Comparison of ENCODE assay signal across 1 cellular context in genomic region chr2:210099940-210100339, GRCh38.
TF ChIP-seq lines count a peak whose summit lies in the region.

No MANE protein-coding gene starts in this region.

TF ChIP-seq in GM23338, 12 proteins besides CTCF, POLR2A, EP300 and RAD21 (continued from another document):
- no peak for TF ChIP-seq REST (IDR thresholded peaks at IDR 0.05; ENCODE audit: unreplicated experiment)
- TF ChIP-seq POLR2AphosphoS5 (IDR thresholded peaks at IDR 0.05; ENCODE audit: low read depth), result no peak
- no peak for TF ChIP-seq JUNB (IDR thresholded peaks at IDR 0.05; ENCODE audit: unreplicated experiment)
- TF ChIP-seq EZH2phosphoT487 (IDR thresholded peaks at IDR 0.05; ENCODE audit: unreplicated experiment), result no peak
- no peak for TF ChIP-seq NANOG (IDR thresholded peaks at IDR 0.05; ENCODE audit: borderline replicate concordance)
- no peak for TF ChIP-seq CREB1 (CRISPR knock-in tag; IDR thresholded peaks at IDR 0.05; ENCODE audit: low read depth)
- TF ChIP-seq EZH2 (IDR thresholded peaks at IDR 0.05; ENCODE audit: low read depth, unreplicated experiment), result no peak
- no peak for TF ChIP-seq ZNF331 (CRISPR knock-in tag; IDR thresholded peaks at IDR 0.05; ENCODE audit: low read depth)
- TF ChIP-seq ZNF462 (CRISPR knock-in tag; IDR thresholded peaks at IDR 0.05), result no peak
TF ChIP-seq in GM23338: peak in this region for 0.
